8 cellular contexts compared by ENCODE assay signal in genomic region chr10:110504111-110504735, GRCh38. TPM values are rescaled to one million over a fixed set of nuclear protein-coding genes. Genes with fewer than 3 reads are reported as not detected.
A peak's percentile ranks its signal among the peaks of the same experiment; 100 is the strongest.
DNase-seq lines count a peak whose midpoint lies in the region; ATAC-seq lines count a peak whose summit lies in the region.

No MANE protein-coding gene starts in this region.

- H3K4me1 Mint-ChIP-seq in activated naive CD4-positive, alpha-beta T cell treated with anti-CD3 and anti-CD28 coated beads for 36 hours (ENCODE audit: low read depth) = peaks cover 85% of the 10 kb centered on the region

- intact Hi-C loops in activated naive CD4-positive, alpha-beta T cell treated with anti-CD3 and anti-CD28 coated beads for 36 hours (cut with micrococcal nuclease) = loop anchor here (1.0 to 5.0 kb wide), 9 partner anchors 8 to 497 kb away; partner anchors contain the start of gene ADD3

- H3K27ac Mint-ChIP-seq in activated naive CD4-positive, alpha-beta T cell treated with anti-CD3 and anti-CD28 coated beads for 36 hours = peak overlapping the region; percentile 85

- DNase-seq in NOMO-1 treated with DMSO at 0.1 percent for 48 hours (lab: John Stamatoyannopoulos, UW; ENCODE audit: unreplicated experiment) (peak; percentile 80), hepatic stellate cell (ENCODE audit: low spot score) (peak; percentile 54), glomerular visceral epithelial cell (ENCODE audit: extremely low spot score) (no peak), DMS79 (lab: John Stamatoyannopoulos, UW) (no peak)
- peak; percentile 83 for DNase-seq in activated naive CD4-positive, alpha-beta T cell treated with anti-CD3 and anti-CD28 coated beads for 36 hours
- peak; percentile 53 to 62 for DNase-seq in stimulated activated CD8-positive, alpha-beta memory T cell treated with anti-CD3 and anti-CD28 coated beads, Interleukin-7, amount 100 ng/mL, for 4 hours (ENCODE audit: low read depth in 2 of 2)

- H3K27me3 Mint-ChIP-seq in activated naive CD4-positive, alpha-beta T cell treated with anti-CD3 and anti-CD28 coated beads for 36 hours (ENCODE audit: low read depth) = no peaks in the 10 kb centered on the region

- peak overlapping the region; percentile 97 for H3K4me3 Mint-ChIP-seq in activated naive CD4-positive, alpha-beta T cell treated with anti-CD3 and anti-CD28 coated beads for 36 hours

- H3K9me3 Mint-ChIP-seq in activated naive CD4-positive, alpha-beta T cell treated with anti-CD3 and anti-CD28 coated beads for 36 hours = no peaks in the 10 kb centered on the region

- H3K36me3 Mint-ChIP-seq in activated naive CD4-positive, alpha-beta T cell treated with anti-CD3 and anti-CD28 coated beads for 36 hours (ENCODE audit: low read depth) = peaks cover 91% of the 10 kb centered on the region

- ATAC-seq in GM18498 (IDR thresholded peaks at IDR 0.05; ENCODE audit: unreplicated experiment) (peak; percentile 61), HG02571 (IDR thresholded peaks at IDR 0.05; ENCODE audit: unreplicated experiment) (peak; percentile 65)

- CTCF ChIA-PET in activated naive CD4-positive, alpha-beta T cell treated with anti-CD3 and anti-CD28 coated beads for 36 hours (lab: Charles Lee) = interaction anchor here (0.7 to 5.1 kb wide), 12 partner anchors 9 to 199 kb away, joined by 3 to 47 read pairs (median 4); partner anchors contain the start of gene SMNDC1

RNA-seq across cellular contexts. Expression of gene DUSP5, which starts 6.5 kb away (rescaled TPM):
- total RNA-seq in activated naive CD4-positive, alpha-beta T cell treated with anti-CD3 and anti-CD28 coated beads for 36 hours = 10 to 100 TPM; 51.0 to 53.5 TPM

Comparison
In these comparisons a context has a peak if more than half of its experiments do, and no peak if none do; other contexts are left out.
1. DNase-seq: peak in NOMO-1 treated with DMSO at 0.1 percent for 48 hours (single experiment), activated naive CD4-positive, alpha-beta T cell treated with anti-CD3 and anti-CD28 coated beads for 36 hours (single experiment), hepatic stellate cell (single experiment) and stimulated activated CD8-positive, alpha-beta memory T cell treated with anti-CD3 and anti-CD28 coated beads, Interleukin-7, amount 100 ng/mL, for 4 hours (2 of 2); none in glomerular visceral epithelial cell (single experiment) and DMS79 (single experiment).